31 cellular contexts compared by ENCODE assay signal in the genomic region with DNA sequence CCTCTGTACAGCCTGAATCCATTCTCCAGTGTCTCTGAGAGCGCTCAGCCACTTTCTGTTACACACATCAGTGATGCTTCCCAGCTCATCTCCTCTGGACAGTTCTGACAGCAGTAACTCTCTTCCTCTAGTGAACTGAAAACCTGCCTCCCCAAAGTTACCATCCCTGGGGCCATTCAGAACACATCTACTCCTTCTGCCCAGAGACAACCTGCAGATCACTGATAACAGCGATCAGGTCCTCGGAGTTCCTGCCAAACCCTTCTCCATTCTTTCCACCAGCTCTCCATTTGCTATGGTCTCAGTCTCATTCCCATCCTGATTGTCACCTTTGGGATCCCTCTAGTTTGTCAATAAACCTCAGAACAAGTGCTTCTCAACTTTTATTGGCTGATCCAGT. TPM values are rescaled to one million over a fixed set of nuclear protein-coding genes. Genes with fewer than 3 reads are reported as not detected.
A peak's percentile ranks its signal among the peaks of the same experiment; 100 is the strongest.
DNase-seq lines count a peak whose midpoint lies in the region; ATAC-seq and TF ChIP-seq lines count a peak whose summit lies in the region.
"Had no signal": no experiment of that assay in that cellular context is flagged by ENCODE, and none has a peak within 500 bp of the region (broad histone marks: within the 10 kb centered on the region; RNA-seq: fewer than 3 reads in every experiment).

No MANE protein-coding gene starts in this region.

- no peak overlapping the region for H3K18ac ChIP-seq in H9 (ENCODE audit: insufficient read length, low read depth, low read length)

- H4K91ac ChIP-seq in H9 (ENCODE audit: insufficient read length, low read depth, low read length), result no peak overlapping the region

- H3K4me1 Mint-ChIP-seq in H9 (no peaks in the 10 kb centered on the region; a peak in 1 of 4 replicates), neural progenitor cell (no peaks in the 10 kb centered on the region)
- peaks cover 55% of the 10 kb centered on the region for H3K4me1 Mint-ChIP-seq in activated naive CD8-positive, alpha-beta T cell treated with anti-CD3 and anti-CD28 coated beads, Interleukin-2, amount 50 U/mL, for 24 hours

- no peak for ATAC-seq in activated naive CD8-positive, alpha-beta T cell treated with anti-CD3 and anti-CD28 coated beads, Interleukin-2, amount 50 U/mL, for 24 hours
- ATAC-seq: activated CD4-positive, alpha-beta T cell treated with anti-CD3 and anti-CD28 coated beads for 36 hours; naive thymus-derived CD8-positive, alpha-beta T cell; stimulated activated naive CD8-positive, alpha-beta T cell treated with anti-CD3 and anti-CD28 coated beads, Interleukin-15, Interleukin-2, amounts not matched to agents 100 U/mL and 50 U/mL, for 24 hours had no signal

- H3K4ac ChIP-seq in H9 (ENCODE audit: low read depth, low read length), result no peak overlapping the region

- H3K9ac ChIP-seq in H9 (ENCODE audit: extremely low read depth, insufficient read length, low read length) (no peak overlapping the region), neural progenitor cell (no peak overlapping the region)
- H3K9ac ChIP-seq: KMS-11, SK-N-SH had no signal

- H3K27me3 Mint-ChIP-seq in H9 (ENCODE audit: low read depth) (no peaks in the 10 kb centered on the region), neural progenitor cell (ENCODE audit: insufficient read depth, low read depth) (no peaks in the 10 kb centered on the region)
- H3K27me3 Mint-ChIP-seq in activated naive CD8-positive, alpha-beta T cell treated with anti-CD3 and anti-CD28 coated beads, Interleukin-2, amount 50 U/mL, for 24 hours, result no peaks in the 10 kb centered on the region
- H3K27me3 Mint-ChIP-seq: activated CD4-positive, alpha-beta T cell treated with anti-CD3 and anti-CD28 coated beads for 36 hours; B cell; naive thymus-derived CD8-positive, alpha-beta T cell had no signal

- H3T11ph ChIP-seq in H9 (ENCODE audit: low read length), result no peak overlapping the region

- TF ChIP-seq CTCF in C4-2B (conservative IDR thresholded peaks at IDR 0.05) (no peak), H9 (conservative IDR thresholded peaks at IDR 0.05) (no peak), neural progenitor cell (IDR thresholded peaks at IDR 0.05) (no peak)

- H3K27ac Mint-ChIP-seq in H9, result peak overlapping the region; percentile 0 to 54 (median 15); a peak in 2 of 7 replicates
- peak overlapping the region; percentile 58 for H3K27ac Mint-ChIP-seq in activated naive CD8-positive, alpha-beta T cell treated with anti-CD3 and anti-CD28 coated beads, Interleukin-2, amount 50 U/mL, for 24 hours
- H3K27ac Mint-ChIP-seq in neural progenitor cell, result peak overlapping the region; percentile 2
- H3K27ac Mint-ChIP-seq: B cell; T-helper 1 cell treated with Interleukin-12 subunit alpha and Interleukin-12 subunit beta and Interleukin-4 antibody, amounts not matched to agents 30 μg/mL and 1 μg/mL, for 36 hours had no signal

- H3K4me3 Mint-ChIP-seq in H9 (no peak overlapping the region; a peak in 1 of 5 replicates), neural progenitor cell (no peak overlapping the region)
- no peak overlapping the region for H3K4me3 Mint-ChIP-seq in activated naive CD8-positive, alpha-beta T cell treated with anti-CD3 and anti-CD28 coated beads, Interleukin-2, amount 50 U/mL, for 24 hours
- H3K4me3 Mint-ChIP-seq: activated CD4-positive, alpha-beta T cell treated with anti-CD3 and anti-CD28 coated beads for 36 hours; B cell; T-helper 1 cell treated with Interleukin-12 subunit alpha and Interleukin-12 subunit beta and Interleukin-4 antibody, amounts not matched to agents 30 μg/mL and 1 μg/mL, for 36 hours had no signal

- H3K36me3 Mint-ChIP-seq in H9 (ENCODE audit: insufficient read depth in 1 of 3, low read depth in 3 of 3) (0 out of 7 replicates have a peak, but pooled peaks cover 0 to 1% (median 0%) of the 10 kb centered on the region in 3 experiments), neural progenitor cell (no peaks in the 10 kb centered on the region)
- peaks cover 5% of the 10 kb centered on the region for H3K36me3 Mint-ChIP-seq in activated naive CD8-positive, alpha-beta T cell treated with anti-CD3 and anti-CD28 coated beads, Interleukin-2, amount 50 U/mL, for 24 hours (ENCODE audit: low read depth)

- H3K9me3 Mint-ChIP-seq in H9 (no peaks in the 10 kb centered on the region), neural progenitor cell (no peaks in the 10 kb centered on the region)
- no peaks in the 10 kb centered on the region for H3K9me3 Mint-ChIP-seq in activated naive CD8-positive, alpha-beta T cell treated with anti-CD3 and anti-CD28 coated beads, Interleukin-2, amount 50 U/mL, for 24 hours
- H3K9me3 Mint-ChIP-seq: naive thymus-derived CD8-positive, alpha-beta T cell; T-helper 1 cell treated with Interleukin-12 subunit alpha and Interleukin-12 subunit beta and Interleukin-4 antibody, amounts not matched to agents 30 μg/mL and 1 μg/mL, for 36 hours had no signal

- H3K36me3 ChIP-seq in neural progenitor cell, result no peaks in the 10 kb centered on the region
- H3K36me3 ChIP-seq: brain microvascular endothelial cell, MG63 had no signal

- H3K14ac ChIP-seq in H9 (ENCODE audit: insufficient read depth, low read length), result no peak overlapping the region

- H4K20me1 ChIP-seq in H9 (ENCODE audit: control insufficient read depth, insufficient read depth, insufficient read length), result no peaks in the 10 kb centered on the region
- peaks cover 7% of the 10 kb centered on the region for H4K20me1 ChIP-seq in neural progenitor cell (ENCODE audit: low read depth)

- H3K4me1 ChIP-seq in H9 (ENCODE audit: insufficient read depth, low read length) (no peaks in the 10 kb centered on the region), neural progenitor cell (no peaks in the 10 kb centered on the region)
- H3K4me1 ChIP-seq: HAP-1 had no signal

- H4K5ac ChIP-seq in H9 (ENCODE audit: insufficient read length, low read depth, low read length), result no peak overlapping the region

- peak overlapping the region; percentile 53 for H3K27ac ChIP-seq in C4-2B
- no peak overlapping the region for H3K27ac ChIP-seq in H9 (ENCODE audit: insufficient read length, low read depth, low read length)
- no peak overlapping the region for H3K27ac ChIP-seq in neural progenitor cell
- H3K27ac ChIP-seq: brain microvascular endothelial cell, KMS-11, lower lobe of right lung, skin epidermis had no signal

- H3K79me1 ChIP-seq in H9 (ENCODE audit: insufficient read depth, low read depth, low read length, poor library complexity, severe bottlenecking), result no peaks in the 10 kb centered on the region

- H3K9me3 ChIP-seq in H9 (ENCODE audit: control insufficient read depth, low read depth, low read length) (no peaks in the 10 kb centered on the region), neural progenitor cell (ENCODE audit: low read depth) (no peaks in the 10 kb centered on the region)
- H3K9me3 ChIP-seq: HAP-1, lower lobe of right lung, MG63, SK-N-SH had no signal

- no peak overlapping the region for H2AK5ac ChIP-seq in H9 (ENCODE audit: insufficient read length, low read length)

- no peak overlapping the region for H2BK5ac ChIP-seq in H9 (ENCODE audit: insufficient read length, low read length)

- no peak overlapping the region for H3K23ac ChIP-seq in H9 (ENCODE audit: insufficient read length, low read depth, low read length)

- H2AFZ ChIP-seq in H9 (ENCODE audit: low read length), result no peak overlapping the region
- no peak overlapping the region for H2AFZ ChIP-seq in neural progenitor cell (replicated peaks)

- H2BK15ac ChIP-seq in H9 (ENCODE audit: low read depth, low read length), result no peak overlapping the region

- WGBS in H9 (ENCODE audit: extremely low coverage, insufficient read length, low lambda C conversion rate), result no CpG with 5 or more reads among the region's 3 CpGs

- no peaks in the 10 kb centered on the region for H3K23me2 ChIP-seq in H9 (ENCODE audit: insufficient read length, low read depth, low read length, poor library complexity, severe bottlenecking)

- H3F3A ChIP-seq in neural progenitor cell (ENCODE audit: low read depth), result no peaks in the 10 kb centered on the region

- DNase-seq in H9 (no peak), neural progenitor cell (ENCODE audit: low spot score) (no peak), nucleus accumbens (lab: John Stamatoyannopoulos, UW) (no peak), amygdala (lab: John Stamatoyannopoulos, UW) (no peak), H4 (ENCODE audit: low spot score) (no peak)
- no peak for DNase-seq in activated naive CD8-positive, alpha-beta T cell treated with anti-CD3 and anti-CD28 coated beads, Interleukin-2, amount 50 U/mL, for 24 hours
- DNase-seq: ACHN; activated CD4-positive, alpha-beta T cell treated with anti-CD3 and anti-CD28 coated beads for 36 hours; activated naive CD4-positive, alpha-beta T cell; activated T-cell treated with anti-CD3 and anti-CD28 coated beads, Interleukin-2, amount 50 U/mL, for 1 hour; amniotic stem cell; brain microvascular endothelial cell; DMS53; hypothalamus; lower lobe of right lung; MG63; midbrain; naive thymus-derived CD8-positive, alpha-beta T cell; NCI-H1105; NCI-H187; NCI-H524 treated with DMSO at 0.1 percent for 48 hours; OCI-M1; retina; SK-N-SH; stimulated activated naive CD8-positive, alpha-beta T cell treated with anti-CD3 and anti-CD28 coated beads, Interleukin-15, Interleukin-2, amounts not matched to agents 100 U/mL and 50 U/mL, for 24 hours had no signal

- H3K4me3 ChIP-seq in neural progenitor cell, result no peak overlapping the region
- H3K4me3 ChIP-seq: HAP-1, lower lobe of right lung, MG63, skin epidermis had no signal

- no peak overlapping the region for H4K8ac ChIP-seq in H9 (replicated peaks; ENCODE audit: insufficient read length, low read depth, low read length)

- no peak overlapping the region for H2BK20ac ChIP-seq in H9 (ENCODE audit: low read depth, low read length, poor library complexity, severe bottlenecking)

- H3K56ac ChIP-seq in H9 (ENCODE audit: insufficient read length, low read depth, low read length), result no peak overlapping the region

- H2BK120ac ChIP-seq in H9 (ENCODE audit: low read depth, low read length, poor library complexity, severe bottlenecking), result no peak overlapping the region

- H3K79me2 ChIP-seq in H9 (ENCODE audit: insufficient read depth, low read length) (peaks cover 7% of the 10 kb centered on the region; the same call in 1 of the 2 replicates), neural progenitor cell (ENCODE audit: low read depth) (peaks cover 49% of the 10 kb centered on the region)

- no peak overlapping the region for H2BK12ac ChIP-seq in H9 (ENCODE audit: insufficient read length, low read depth, low read length)

- H3K4me2 ChIP-seq in H9 (ENCODE audit: insufficient read depth, insufficient read length, low read length), result no peak overlapping the region
- H3K4me2 ChIP-seq in neural progenitor cell, result no peak overlapping the region
- H3K4me2 ChIP-seq: KMS-11, SK-N-SH had no signal

- no peaks in the 10 kb centered on the region for H3K27me3 ChIP-seq in H9 (ENCODE audit: insufficient read depth, low read length)
- H3K27me3 ChIP-seq in neural progenitor cell, result no peaks in the 10 kb centered on the region
- H3K27me3 ChIP-seq: brain microvascular endothelial cell, MG63 had no signal

RNA-seq across cellular contexts. Expression of a gene that starts 7.3 kb away (rescaled TPM):
- 17.4 and 22.1 TPM in 2 replicates for total RNA-seq in H9 (2021)
- 10.8 and 17.3 TPM in 2 replicates for total RNA-seq in neural progenitor cell (ENCODE audit: low replicate concordance)
- total RNA-seq in H4 (2014; rRNA removed; shearing (Covaris generic)), result 5.6 and 7.0 TPM in 2 replicates

RNA-seq across cellular contexts. Expression of a gene that starts 7.5 kb away (rescaled TPM):
- total RNA-seq in H9 (2021) (7.8 and 8.4 TPM in 2 replicates), neural progenitor cell (ENCODE audit: low replicate concordance) (7.4 and 22.5 TPM in 2 replicates)
- total RNA-seq in H4 (2014; rRNA removed; shearing (Covaris generic)), result 16.1 and 22.3 TPM in 2 replicates

Comparison
In these comparisons a context has a peak if more than half of its experiments do, and no peak if none do; other contexts are left out.
1. H3K27ac Mint-ChIP-seq: peak in every context shown above with its lines; median percentile 58 in activated naive CD8-positive, alpha-beta T cell treated with anti-CD3 and anti-CD28 coated beads, Interleukin-2, amount 50 U/mL, for 24 hours; 15 in H9; 2 in neural progenitor cell.